In the genomic region with DNA sequence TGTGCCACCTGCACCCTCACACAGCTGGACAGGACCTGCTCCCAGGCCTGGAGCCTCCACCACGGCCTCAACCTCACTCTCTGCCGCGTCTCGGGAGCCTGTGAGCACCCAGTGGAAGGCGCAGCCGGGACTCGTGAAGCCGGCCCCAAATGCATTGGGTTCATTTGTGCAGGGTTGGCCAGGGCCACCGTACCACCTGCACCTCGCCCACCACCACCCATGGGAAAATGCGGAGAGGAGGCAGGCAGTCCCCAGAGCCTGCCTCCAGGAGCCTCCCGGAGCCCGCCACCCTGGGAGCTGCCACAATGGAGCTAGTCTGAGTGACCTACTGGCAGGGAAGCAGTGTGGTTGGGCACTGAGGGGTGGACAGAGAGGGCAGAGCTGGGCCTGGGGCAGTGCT, we compare ENCODE assay signal across 22 cellular contexts.
"Had no signal": no experiment of that assay in that cellular context is flagged by ENCODE, and none has a peak within 500 bp of the region (broad histone marks: within the 10 kb centered on the region; RNA-seq: fewer than 3 reads in every experiment).

No MANE protein-coding gene starts in this region.

- H3K27me3 ChIP-seq: pancreas, right lobe of liver, tibial nerve, upper lobe of left lung had no signal

- H3K4me1 ChIP-seq: pancreas, right lobe of liver had no signal

- H3K4me3 ChIP-seq: lower lobe of right lung, pancreas, right lobe of liver, skin epidermis, thoracic aorta, tibial nerve, upper lobe of left lung had no signal

- H3K36me3 Mint-ChIP-seq: immature natural killer cell; naive B cell; stimulated activated naive B cell treated with anti-CD40 and anti-IgM and Interleukin-4, amounts not matched to agents 10 μg/mL and 1 μg/mL and 100 μg/mL, for 72 hours had no signal

- H3K9me3 Mint-ChIP-seq: immature natural killer cell; naive B cell; stimulated activated naive B cell treated with anti-CD40 and anti-IgM and Interleukin-4, amounts not matched to agents 10 μg/mL and 1 μg/mL and 100 μg/mL, for 72 hours; stimulated activated naive CD8-positive, alpha-beta T cell treated with anti-CD3 and anti-CD28 coated beads, Interleukin-15, Interleukin-2, amounts not matched to agents 100 ng/mL and 50 ng/mL, for 24 hours had no signal

- H3K4me3 Mint-ChIP-seq: endodermal cell; immature natural killer cell; naive B cell; nephron progenitor cell; stimulated activated naive B cell treated with anti-CD40 and anti-IgM and Interleukin-4, amounts not matched to agents 10 μg/mL and 1 μg/mL and 100 μg/mL, for 72 hours; stimulated activated naive CD8-positive, alpha-beta T cell treated with anti-CD3 and anti-CD28 coated beads, Interleukin-15, Interleukin-2, amounts not matched to agents 100 ng/mL and 50 ng/mL, for 24 hours had no signal

- ATAC-seq: left ventricle myocardium superior; lower lobe of right lung; pancreas; right lobe of liver; stimulated activated naive B cell treated with anti-CD40 and anti-IgM and Interleukin-4, amounts not matched to agents 10 μg/mL and 1 μg/mL and 100 μg/mL, for 72 hours had no signal

- H3K27ac Mint-ChIP-seq: endodermal cell; immature natural killer cell; naive B cell; nephron progenitor cell; stimulated activated naive B cell treated with anti-CD40 and anti-IgM and Interleukin-4, amounts not matched to agents 10 μg/mL and 1 μg/mL and 100 μg/mL, for 72 hours; stimulated activated naive CD8-positive, alpha-beta T cell treated with anti-CD3 and anti-CD28 coated beads, Interleukin-15, Interleukin-2, amounts not matched to agents 100 ng/mL and 50 ng/mL, for 24 hours had no signal

- H3K27ac ChIP-seq: epithelial cell of prostate, lower lobe of right lung, neutrophil, pancreas, right lobe of liver, thoracic aorta, tibial nerve, upper lobe of left lung had no signal

- DNase-seq: central memory CD4-positive, alpha-beta T cell; effector CD8-positive, alpha-beta T cell; endodermal cell; foreskin melanocyte; hypothalamus; immature natural killer cell; left ventricle myocardium superior; lower lobe of right lung; naive B cell; nephron progenitor cell; pancreas; right lobe of liver; stimulated activated CD4-positive, alpha-beta T cell treated with anti-CD3 and anti-CD28 coated beads, Interleukin-15, amount 100 ng/mL, for 24 hours; stimulated activated CD4-positive, alpha-beta T cell treated with anti-CD3 and anti-CD28 coated beads, Interleukin-2, amount 100 ng/mL, for 48 hours; stimulated activated naive B cell treated with anti-CD40 and anti-IgM and Interleukin-4, amounts not matched to agents 10 μg/mL and 1 μg/mL and 100 μg/mL, for 72 hours had no signal

- H3K9me3 ChIP-seq: lower lobe of right lung, neutrophil, pancreas, right lobe of liver, thoracic aorta, tibial nerve, upper lobe of left lung had no signal

- H3K36me3 ChIP-seq: lower lobe of right lung, neutrophil, pancreas, right lobe of liver, thoracic aorta, tibial nerve, upper lobe of left lung had no signal
